22 cellular contexts compared by ENCODE assay signal in genomic region chr1:200332716-200333115, GRCh38.
"Had no signal": no experiment of that assay in that cellular context is flagged by ENCODE, and none has a peak within 500 bp of the region (broad histone marks: within the 10 kb centered on the region; RNA-seq: fewer than 3 reads in every experiment).

No MANE protein-coding gene starts in this region.

- H3K36me3 Mint-ChIP-seq: mesothelial cell of epicardium, natural killer cell, type B pancreatic cell had no signal

- H3K27ac Mint-ChIP-seq: mesothelial cell of epicardium, natural killer cell, type B pancreatic cell had no signal

- H3K9me3 Mint-ChIP-seq: mesothelial cell of epicardium, natural killer cell, neural crest cell, type B pancreatic cell had no signal

- ATAC-seq: gastrocnemius medialis; left lobe of liver; natural killer cell; stimulated activated naive CD8-positive, alpha-beta T cell treated with anti-CD3 and anti-CD28 coated beads, Interleukin-15, Interleukin-2, amounts not matched to agents 100 U/mL and 50 U/mL, for 24 hours had no signal

- H3K9me3 ChIP-seq: colonic mucosa, gastrocnemius medialis, ovary, right atrium auricular region, sigmoid colon, suprapubic skin, thyroid gland had no signal

- H3K4me3 ChIP-seq: colonic mucosa, gastrocnemius medialis, ovary, right atrium auricular region, sigmoid colon, skin epidermis, suprapubic skin, thyroid gland had no signal

- H3K4me3 Mint-ChIP-seq: mesothelial cell of epicardium, natural killer cell, neural crest cell, type B pancreatic cell had no signal

- FAIRE-seq: endothelial cell of umbilical vein, urothelium cell line had no signal

- H3K36me3 ChIP-seq: colonic mucosa, gastrocnemius medialis, ovary, right atrium auricular region, sigmoid colon, suprapubic skin, thyroid gland had no signal

- H3K27ac ChIP-seq: colonic mucosa, gastrocnemius medialis, ovary, right atrium auricular region, sigmoid colon, skin epidermis, suprapubic skin, thyroid gland had no signal

- H3K27me3 ChIP-seq: colonic mucosa, gastrocnemius medialis, ovary, right atrium auricular region, sigmoid colon, thyroid gland had no signal

- DNase-seq: colonic mucosa; dermis blood vessel endothelial cell; erythroblast; gastrocnemius medialis; islet precursor cell; mammary epithelial cell; natural killer cell; ovary; sigmoid colon; stimulated activated CD4-positive, alpha-beta T cell treated with anti-CD3 and anti-CD28 coated beads, Interleukin-12 subunit alpha, Interleukin-12 subunit beta, amount 100 ng/mL, for 4 hours; stimulated activated CD4-positive, alpha-beta T cell treated with anti-CD3 and anti-CD28 coated beads, Interleukin-2, amount 100 ng/mL, for 48 hours; stimulated activated naive CD8-positive, alpha-beta T cell treated with anti-CD3 and anti-CD28 coated beads, Interleukin-15, Interleukin-2, amounts not matched to agents 100 U/mL and 50 U/mL, for 24 hours; thyroid gland had no signal

- H3K4me1 ChIP-seq: colonic mucosa, gastrocnemius medialis, right atrium auricular region, suprapubic skin, thyroid gland had no signal
